1 cellular context compared by ENCODE assay signal in genomic region chr5:79536193-79536906, GRCh38.
TF ChIP-seq lines count a peak whose summit lies in the region.

No MANE protein-coding gene starts in this region.

TF ChIP-seq in K562, 482 proteins besides CTCF, POLR2A, EP300 and RAD21 (continued from another document):
- TF ChIP-seq TRIM25 (IDR thresholded peaks at IDR 0.05; ENCODE audit: borderline replicate concordance), result no peak
- TF ChIP-seq ATF7 (IDR thresholded peaks at IDR 0.05), result no peak
- no peak for TF ChIP-seq ZNF79 (CRISPR knock-in tag; IDR thresholded peaks at IDR 0.05; ENCODE audit: low read depth)
- TF ChIP-seq RNF2 (IDR thresholded peaks at IDR 0.05), result no peak
- no peak for TF ChIP-seq KLF1 (tag; IDR thresholded peaks at IDR 0.05)
